ENCODE assay signal across 10 cellular contexts in the genomic region with DNA sequence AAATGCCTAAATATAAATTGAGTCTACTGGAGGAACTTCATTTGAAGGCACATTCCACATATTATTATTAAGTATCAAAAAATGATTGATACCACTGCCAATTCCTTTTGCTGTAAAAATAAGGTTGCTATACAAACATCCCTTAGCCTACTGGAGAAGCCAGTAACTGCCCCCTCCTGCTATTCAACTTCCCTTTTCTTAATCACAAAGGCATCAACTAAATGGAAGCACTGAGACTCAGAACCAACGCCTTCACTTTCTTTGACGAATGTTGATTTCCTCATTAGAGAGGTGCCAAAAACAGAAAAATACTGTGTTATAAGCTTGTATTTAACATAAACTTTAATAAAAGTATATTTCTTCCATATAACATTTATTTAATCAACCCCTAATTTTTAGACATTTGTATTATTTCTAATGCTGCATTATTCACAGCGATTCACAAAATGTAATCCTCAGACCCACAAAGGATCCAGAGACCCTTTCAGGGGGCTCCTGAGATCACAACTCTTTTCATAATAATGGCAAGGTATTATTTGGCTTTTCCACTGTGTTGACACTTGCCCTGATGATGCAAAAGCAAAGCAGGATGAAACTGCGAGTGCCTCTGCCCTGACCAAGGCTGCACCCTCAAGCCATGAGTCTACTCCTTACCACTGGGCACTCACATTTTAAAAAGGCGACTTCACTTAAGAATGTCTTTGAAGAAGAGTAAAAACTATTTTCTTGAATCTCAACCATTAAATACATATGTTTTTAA. TPM values are rescaled to one million over a fixed set of nuclear protein-coding genes. Genes with fewer than 3 reads are reported as not detected.
A peak's percentile ranks its signal among the peaks of the same experiment; 100 is the strongest.
DNase-seq lines count a peak whose midpoint lies in the region; ATAC-seq and TF ChIP-seq lines count a peak whose summit lies in the region.
"Had no signal": no experiment of that assay in that cellular context is flagged by ENCODE, and none has a peak within 500 bp of the region (broad histone marks: within the 10 kb centered on the region; RNA-seq: fewer than 3 reads in every experiment).

No MANE protein-coding gene starts in this region.

- H3F3A ChIP-seq in smooth muscle cell (ENCODE audit: low read depth): no peaks in the 10 kb centered on the region

- H3K4me3 ChIP-seq in smooth muscle cell (no peak overlapping the region), vagina (no peak overlapping the region)
- H3K4me3 ChIP-seq: left ventricle myocardium inferior had no signal

- intact Hi-C loops in vagina (cut with DNase I): no loop called here

- peaks cover 26% of the 10 kb centered on the region for H3K36me3 Mint-ChIP-seq in central memory CD8-positive, alpha-beta T cell (ENCODE audit: insufficient read depth)

- no peaks in the 10 kb centered on the region for H3K27me3 ChIP-seq in smooth muscle cell (ENCODE audit: low read depth)
- H3K27me3 ChIP-seq in vagina: no peaks in the 10 kb centered on the region

- peak overlapping the region; percentile 1 for H3K4me2 ChIP-seq in smooth muscle cell

- 80% methylated on average over 5 of the region's 5 CpGs for WGBS in smooth muscle cell (ENCODE audit: low lambda C conversion rate)

- H3K27ac ChIP-seq in smooth muscle cell (ENCODE audit: low read depth): peak overlapping the region; percentile 51
- H3K27ac ChIP-seq in vagina: no peak overlapping the region
- H3K27ac ChIP-seq: 22Rv1, left ventricle myocardium inferior had no signal

- peak overlapping the region; percentile 68 for H3K27ac Mint-ChIP-seq in central memory CD8-positive, alpha-beta T cell (ENCODE audit: low read depth)

- H3K9ac ChIP-seq in smooth muscle cell (ENCODE audit: low read depth): no peak overlapping the region

- H4K20me1 ChIP-seq in smooth muscle cell (ENCODE audit: low read depth): peaks cover 86% of the 10 kb centered on the region

- H3K4me3 Mint-ChIP-seq in central memory CD8-positive, alpha-beta T cell: peak overlapping the region; percentile 59

- TF ChIP-seq CTCF in smooth muscle cell (IDR thresholded peaks at IDR 0.05; ENCODE audit: borderline replicate concordance, insufficient read depth, poor library complexity, severe bottlenecking): no peak
- no peak for TF ChIP-seq CTCF in vagina (IDR thresholded peaks at IDR 0.05)

- H3K4me1 Mint-ChIP-seq in central memory CD8-positive, alpha-beta T cell: peaks cover 56% of the 10 kb centered on the region

- H3K36me3 ChIP-seq in smooth muscle cell (ENCODE audit: low read depth) (no peaks in the 10 kb centered on the region), vagina (no peaks in the 10 kb centered on the region)
- H3K36me3 ChIP-seq: left ventricle myocardium inferior had no signal

- H2AFZ ChIP-seq in smooth muscle cell (ENCODE audit: low read depth): no peak overlapping the region

- H3K79me2 ChIP-seq in smooth muscle cell (ENCODE audit: low read depth): peaks cover 94% of the 10 kb centered on the region

- ATAC-seq in central memory CD8-positive, alpha-beta T cell (replicated peaks; ENCODE audit: extremely low read depth, poor library complexity, severe bottlenecking): no peak
- ATAC-seq in GM18873 (IDR thresholded peaks at IDR 0.05; ENCODE audit: low FRiP score, unreplicated experiment) (no peak), GM19328 (IDR thresholded peaks at IDR 0.05; ENCODE audit: unreplicated experiment) (no peak)

- H3K4me1 ChIP-seq in smooth muscle cell (ENCODE audit: low read depth) (peaks cover 21% of the 10 kb centered on the region), vagina (peaks cover 62% of the 10 kb centered on the region)

- peak; percentile 10 for DNase-seq in DMS53 (lab: John Stamatoyannopoulos, UW)
- DNase-seq in DMS53 treated with DMSO at 0.1 percent for 48 hours (lab: John Stamatoyannopoulos, UW; ENCODE audit: unreplicated experiment): no peak
- DNase-seq in NCI-H226: peak; percentile 18
- no peak for DNase-seq in central memory CD8-positive, alpha-beta T cell (ENCODE audit: low spot score in 2 of 2)
- no peak for DNase-seq in smooth muscle cell (lab: John Stamatoyannopoulos, UW; ENCODE audit: unreplicated experiment)
- no peak for DNase-seq in vagina (ENCODE audit: extremely low spot score in 2 of 2)
- DNase-seq: left ventricle myocardium inferior had no signal

- H3K27me3 Mint-ChIP-seq in central memory CD8-positive, alpha-beta T cell: no peaks in the 10 kb centered on the region

- no peaks in the 10 kb centered on the region for H3K9me3 Mint-ChIP-seq in central memory CD8-positive, alpha-beta T cell

- no peak for TF ChIP-seq POLR2A in vagina (IDR thresholded peaks at IDR 0.05)

- no peaks in the 10 kb centered on the region for H3K9me3 ChIP-seq in smooth muscle cell (replicated peaks; ENCODE audit: low read depth)
- H3K9me3 ChIP-seq in vagina: no peaks in the 10 kb centered on the region
- H3K9me3 ChIP-seq: left ventricle myocardium inferior had no signal

RNA-seq across cellular contexts. Expression of gene ELF1, which starts 11.6 kb away (rescaled TPM):
- total RNA-seq in smooth muscle cell: 31.8 and 53.1 TPM in 2 replicates
- 21.2 and 28.7 TPM in 2 replicates for polyA plus RNA-seq in smooth muscle cell
- total RNA-seq in vagina: 101 TPM

RNA-seq across cellular contexts. Expression of gene WBP4, which starts 53.8 kb away (rescaled TPM):
- total RNA-seq in smooth muscle cell (4.7 and 9.7 TPM in 2 replicates), vagina (13.5 TPM)
- polyA plus RNA-seq in smooth muscle cell: 5.0 and 5.9 TPM in 2 replicates

Comparison
In these comparisons a context has a peak if more than half of its experiments do, and no peak if none do; other contexts are left out.
1. DNase-seq: peak in DMS53 (single experiment) and NCI-H226 (single experiment); none in DMS53 treated with DMSO at 0.1 percent for 48 hours (single experiment), central memory CD8-positive, alpha-beta T cell (0 of 2), smooth muscle cell (single experiment) and vagina (0 of 2).